Comparison of ENCODE assay signal across 1 cellular context in the genomic region with DNA sequence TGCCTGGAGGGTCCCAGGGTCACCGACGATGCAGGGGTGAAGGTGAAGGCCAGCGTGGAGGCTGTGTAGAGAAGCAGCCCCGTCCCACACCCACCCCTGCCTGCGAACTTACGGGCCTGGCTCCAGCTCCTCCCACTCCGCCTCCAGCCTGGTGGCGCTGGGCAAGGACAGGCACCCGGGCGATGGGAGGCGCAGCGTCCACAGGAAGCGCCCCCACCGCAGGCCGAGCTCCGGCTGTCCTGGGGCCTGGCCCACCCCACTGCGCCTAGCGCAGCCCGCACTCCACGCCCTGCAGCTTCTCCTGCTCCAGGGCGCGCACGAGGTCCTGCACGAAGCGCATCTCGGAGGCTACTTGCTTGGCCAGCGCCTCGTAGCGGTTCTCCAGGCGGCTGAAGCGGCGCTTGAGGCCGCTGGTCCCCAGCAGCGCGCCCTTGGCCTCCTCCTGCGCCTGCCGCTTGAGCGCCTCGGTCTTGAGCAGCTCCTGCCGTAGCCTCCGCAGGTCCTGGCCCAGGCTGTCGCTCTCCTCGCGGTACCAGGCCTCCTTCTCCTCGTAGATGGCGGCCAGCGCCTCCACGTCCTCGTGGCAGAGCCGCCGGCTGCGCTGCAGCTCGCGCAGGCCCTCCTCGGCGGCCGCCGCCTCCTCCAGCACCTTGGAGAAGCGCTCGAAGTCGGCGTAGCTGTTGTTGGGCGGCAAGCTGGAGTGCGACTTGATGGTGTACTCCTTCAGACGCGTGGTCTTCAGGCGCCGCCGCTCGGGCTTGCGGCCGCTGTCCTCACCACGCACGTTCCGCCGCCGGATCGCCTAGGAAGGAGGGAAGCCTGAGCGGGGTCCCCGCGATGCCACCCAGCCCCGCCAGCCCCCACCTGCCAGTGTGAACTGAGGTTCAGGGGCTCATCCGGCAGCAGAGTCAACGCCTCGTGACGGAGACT.
TF ChIP-seq lines count a peak whose summit lies in the region.

No MANE protein-coding gene starts in this region.

TF ChIP-seq in HepG2, 621 proteins besides CTCF, POLR2A, EP300 and RAD21:
- peak; percentile 35 for TF ChIP-seq RBFOX2 (IDR thresholded peaks at IDR 0.05; ENCODE audit: low read depth, low read length)
- no peak for TF ChIP-seq BHLHE40 (IDR thresholded peaks at IDR 0.05; ENCODE audit: low read length)
- peak; percentile 30 for TF ChIP-seq AGO2 (optimal IDR thresholded peaks at IDR 0.05; ENCODE audit: low read depth, low read length)
